In the genomic region with DNA sequence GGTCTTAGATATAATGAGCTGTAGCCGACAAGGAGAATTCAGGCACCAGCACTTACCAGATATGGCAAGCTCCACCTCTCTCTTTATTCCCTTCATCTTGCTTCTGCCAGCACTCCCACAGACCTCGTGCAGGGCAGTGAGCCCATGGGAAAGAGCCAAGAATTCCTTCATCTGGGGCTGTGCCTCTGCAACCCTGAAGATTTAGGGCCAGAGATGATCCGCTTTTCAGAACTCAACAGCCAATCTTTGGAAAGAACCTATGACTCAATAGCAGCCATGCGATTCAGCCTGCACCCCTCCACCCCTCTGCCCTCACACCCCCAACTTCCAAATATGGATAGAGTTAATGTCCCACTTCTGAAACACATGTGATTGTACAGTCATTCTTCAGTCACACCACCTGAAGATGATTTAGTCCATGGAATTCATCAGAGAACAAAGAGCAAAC, we compare ENCODE assay signal across 10 cellular contexts.
DNase-seq lines count a peak whose midpoint lies in the region; ATAC-seq and TF ChIP-seq lines count a peak whose summit lies in the region.
"Had no signal": no experiment of that assay in that cellular context is flagged by ENCODE, and none has a peak within 500 bp of the region (broad histone marks: within the 10 kb centered on the region; RNA-seq: fewer than 3 reads in every experiment).

No MANE protein-coding gene starts in this region.

- CTCF ChIA-PET in PC-3 (lab: Charles Lee), result no interaction called here
- CTCF ChIA-PET in HEK293T (lab: Yijun Ruan, JAX), result no interaction called here

- H3K4me1 ChIP-seq in PC-3 (ENCODE audit: insufficient read depth, low read length), result peaks cover 26% of the 10 kb centered on the region

- no peaks in the 10 kb centered on the region for H3K79me2 ChIP-seq in PC-3 (ENCODE audit: low read length)

- H3K36me3 ChIP-seq in PC-3 (ENCODE audit: low read depth, low read length), result no peaks in the 10 kb centered on the region

- no peak overlapping the region for H3K9ac ChIP-seq in PC-3 (ENCODE audit: low read length)

- no TSS peak for BruUV-seq in PC-3 (replicated peaks; lab: Mats Ljungman, UMichigan)

- no peaks in the 10 kb centered on the region for H3K9me3 ChIP-seq in PC-3 (ENCODE audit: low read length)

- H3K27me3 ChIP-seq in PC-3 (ENCODE audit: low read length), result no peaks in the 10 kb centered on the region

- intact Hi-C loops in PC-3 (cut with micrococcal nuclease), result no loop called here

- H2AFZ ChIP-seq in PC-3 (ENCODE audit: low read length), result no peak overlapping the region

- H4K20me1 ChIP-seq in PC-3 (ENCODE audit: low read length), result no peaks in the 10 kb centered on the region

- no peak for TF ChIP-seq CTCF in PC-3 (conservative IDR thresholded peaks at IDR 0.05; ENCODE audit: low read depth, low read length)

- ATAC-seq in PC-3, result no peak
- ATAC-seq in GM18861 (IDR thresholded peaks at IDR 0.05; ENCODE audit: unreplicated experiment), result no peak

- H3K27ac ChIP-seq in PC-3 (ENCODE audit: low read length), result no peak overlapping the region

- POLR2A ChIA-PET in PC-3 (lab: Charles Lee; ENCODE audit: unreplicated experiment) (no interaction called here), HEK293T (lab: Yijun Ruan, JAX) (no interaction called here)

- DNase-seq in A172 (ENCODE audit: low spot score) (peak; percentile 97), PC-3 (peak; percentile 9), fibroblast of gingiva (ENCODE audit: low read depth) (peak; percentile 79), myocyte (ENCODE audit: low read depth) (peak; percentile 97), HEK293T (ENCODE audit: extremely low spot score) (no peak), NCI-H2029 (lab: John Stamatoyannopoulos, UW) (no peak)
- no peak for DNase-seq in stimulated activated CD4-positive, alpha-beta T cell treated with anti-CD3 and anti-CD28 coated beads, Interleukin-15, amount 100 ng/mL, for 24 hours
- DNase-seq: occipital lobe, T-helper 9 cell had no signal

- H3K9me2 ChIP-seq in PC-3 (replicated peaks; ENCODE audit: low read length), result no peaks in the 10 kb centered on the region

- H3F3A ChIP-seq in PC-3 (ENCODE audit: low read length, unreplicated experiment), result no peaks in the 10 kb centered on the region

- no peak overlapping the region for H3K4me2 ChIP-seq in PC-3 (ENCODE audit: low read length)

- no peak overlapping the region for H3K4me3 ChIP-seq in PC-3 (ENCODE audit: low read length)

TF ChIP-seq in HEK293T, 16 proteins besides CTCF, POLR2A, EP300 and RAD21:
- TF ChIP-seq FOXK2 (IDR thresholded peaks at IDR 0.05) (no peak), ELF4 (IDR thresholded peaks at IDR 0.05) (no peak), FOXM1 (IDR thresholded peaks at IDR 0.05; ENCODE audit: borderline replicate concordance) (no peak), SP1 (IDR thresholded peaks at IDR 0.05) (no peak), FOXA1 (IDR thresholded peaks at IDR 0.05) (no peak), ARNT (IDR thresholded peaks at IDR 0.05) (no peak), CTBP1 (IDR thresholded peaks at IDR 0.05; ENCODE audit: borderline replicate concordance) (no peak), SUZ12 (IDR thresholded peaks at IDR 0.05) (no peak)

Comparison
In these comparisons a context has a peak if more than half of its experiments do, and no peak if none do; other contexts are left out.
1. DNase-seq: peak in A172 (single experiment), PC-3 (single experiment), fibroblast of gingiva (single experiment) and myocyte (single experiment); none in HEK293T (single experiment), stimulated activated CD4-positive, alpha-beta T cell treated with anti-CD3 and anti-CD28 coated beads, Interleukin-15, amount 100 ng/mL, for 24 hours (single experiment) and NCI-H2029 (single experiment).